8 cellular contexts compared by ENCODE assay signal in genomic region chr13:29935309-29935981, GRCh38.
DNase-seq lines count a peak whose midpoint lies in the region; ATAC-seq and TF ChIP-seq lines count a peak whose summit lies in the region.

No MANE protein-coding gene starts in this region.

- H3K4me3 Mint-ChIP-seq in activated T-helper 2 cell treated with anti-CD3 and anti-CD28 coated beads, Interferon-gamma antibody, Interleukin-2, Interleukin-4, amounts not matched to agents 10 μg/mL and 5 μg/mL and 100 μg/mL, durations not matched to agents 14 hours and 24 hours and 36 hours (ENCODE audit: low read depth), result peak overlapping the region; percentile 67

- in situ Hi-C loops in KBM-7 (cut with MboI; ENCODE audit: low pct_unique_long_range_greater_than_20kb, low sequenced_read_pairs), result no loop called here

- H3K36me3 Mint-ChIP-seq in activated T-helper 2 cell treated with anti-CD3 and anti-CD28 coated beads, Interferon-gamma antibody, Interleukin-2, Interleukin-4, amounts not matched to agents 10 μg/mL and 5 μg/mL and 100 μg/mL, durations not matched to agents 14 hours and 24 hours and 36 hours (ENCODE audit: low read depth), result no peaks in the 10 kb centered on the region

- H3K27me3 Mint-ChIP-seq in activated T-helper 2 cell treated with anti-CD3 and anti-CD28 coated beads, Interferon-gamma antibody, Interleukin-2, Interleukin-4, amounts not matched to agents 10 μg/mL and 5 μg/mL and 100 μg/mL, durations not matched to agents 14 hours and 24 hours and 36 hours (ENCODE audit: low read depth), result peaks cover 5% of the 10 kb centered on the region

- peak overlapping the region; percentile 56 for H3K27ac Mint-ChIP-seq in activated T-helper 2 cell treated with anti-CD3 and anti-CD28 coated beads, Interferon-gamma antibody, Interleukin-2, Interleukin-4, amounts not matched to agents 10 μg/mL and 5 μg/mL and 100 μg/mL, durations not matched to agents 14 hours and 24 hours and 36 hours

- H3K9me3 Mint-ChIP-seq in activated T-helper 2 cell treated with anti-CD3 and anti-CD28 coated beads, Interferon-gamma antibody, Interleukin-2, Interleukin-4, amounts not matched to agents 10 μg/mL and 5 μg/mL and 100 μg/mL, durations not matched to agents 14 hours and 24 hours and 36 hours, result no peaks in the 10 kb centered on the region

- DNase-seq in NCI-H345 (lab: John Stamatoyannopoulos, UW), result peak; percentile 76
- DNase-seq in activated T-helper 2 cell treated with anti-CD3 and anti-CD28 coated beads, Interferon-gamma antibody, Interleukin-2, Interleukin-4, amounts not matched to agents 10 μg/mL and 5 μg/mL and 100 μg/mL, durations not matched to agents 14 hours and 24 hours and 36 hours (ENCODE audit: low spot score), result peak; percentile 81
- peak; percentile 75 for DNase-seq in putamen (ENCODE audit: low spot score)
- DNase-seq in inferior parietal cortex (ENCODE audit: extremely low spot score), result no peak
- DNase-seq in kidney glomerular epithelial cell (lab: John Stamatoyannopoulos, UW), result no peak
- DNase-seq in KBM-7, result no peak

- intact Hi-C loops in activated T-helper 2 cell treated with anti-CD3 and anti-CD28 coated beads, Interferon-gamma antibody, Interleukin-2, Interleukin-4, amounts not matched to agents 10 μg/mL and 5 μg/mL and 100 μg/mL, durations not matched to agents 14 hours and 24 hours and 36 hours (cut with micrococcal nuclease), result loop anchor here (1.0 to 10.0 kb wide), 4 partner anchors 85 to 177 kb away; partner anchors contain the start of gene UBL3

- ATAC-seq in GM18505 (IDR thresholded peaks at IDR 0.05; ENCODE audit: unreplicated experiment), result peak; percentile 97
- ATAC-seq in HG02588 (IDR thresholded peaks at IDR 0.05; ENCODE audit: unreplicated experiment), result peak; percentile 96

- TF ChIP-seq POLR2A in GM18505 (IDR thresholded peaks at IDR 0.05; ENCODE audit: borderline replicate concordance, extremely low read depth, insufficient read depth, insufficient read length), result no peak

- H3K4me1 Mint-ChIP-seq in activated T-helper 2 cell treated with anti-CD3 and anti-CD28 coated beads, Interferon-gamma antibody, Interleukin-2, Interleukin-4, amounts not matched to agents 10 μg/mL and 5 μg/mL and 100 μg/mL, durations not matched to agents 14 hours and 24 hours and 36 hours (ENCODE audit: low read depth), result peaks cover 42% of the 10 kb centered on the region

Comparison
In these comparisons a context has a peak if more than half of its experiments do, and no peak if none do; other contexts are left out.
1. DNase-seq: peak in NCI-H345 (single experiment), activated T-helper 2 cell treated with anti-CD3 and anti-CD28 coated beads, Interferon-gamma antibody, Interleukin-2, Interleukin-4, amounts not matched to agents 10 μg/mL and 5 μg/mL and 100 μg/mL, durations not matched to agents 14 hours and 24 hours and 36 hours (single experiment) and putamen (single experiment); none in inferior parietal cortex (single experiment), kidney glomerular epithelial cell (single experiment) and KBM-7 (single experiment).